ENCODE assay signal across 8 cellular contexts in genomic region chr16:48365030-48365600, GRCh38. TPM values are rescaled to one million over a fixed set of nuclear protein-coding genes. Genes with fewer than 3 reads are reported as not detected.
A peak's percentile ranks its signal among the peaks of the same experiment; 100 is the strongest.
DNase-seq lines count a peak whose midpoint lies in the region; ATAC-seq and TF ChIP-seq lines count a peak whose summit lies in the region.

No MANE protein-coding gene starts in this region.

- H3K4me1 ChIP-seq in BE2C, result peaks cover 15% of the 10 kb centered on the region
- peaks cover 24% of the 10 kb centered on the region for H3K4me1 ChIP-seq in ectodermal cell (ENCODE audit: control insufficient read depth, insufficient read depth, low read length)

- peaks cover 76% of the 10 kb centered on the region for H3K4me1 Mint-ChIP-seq in nephron progenitor cell

- no peaks in the 10 kb centered on the region for H3K27me3 ChIP-seq in BE2C
- no peaks in the 10 kb centered on the region for H3K27me3 ChIP-seq in MG63
- H3K27me3 ChIP-seq in ectodermal cell (ENCODE audit: control insufficient read depth, insufficient read depth, low read length, poor library complexity, severe bottlenecking), result no peaks in the 10 kb centered on the region

- WGBS in ectodermal cell, 2 experiments, result 65 to 67% methylated on average over 15 of the region's 15 CpGs

- DNase-seq in BE2C, result no peak
- DNase-seq in MG63, result no peak
- no peak for DNase-seq in nephron progenitor cell
- DNase-seq in NCI-H524 treated with DMSO at 0.1 percent for 48 hours (lab: John Stamatoyannopoulos, UW), result no peak
- DNase-seq in HuH-7 (ENCODE audit: low spot score), result no peak
- no peak for DNase-seq in effector CD4-positive, alpha-beta T cell

- H3K4me3 ChIP-seq in BE2C (ENCODE audit: low read depth, low read length) (peak overlapping the region; percentile 89), MG63 (peak overlapping the region; percentile 54), ectodermal cell (ENCODE audit: insufficient read depth, low read depth, low read length) (peak overlapping the region; percentile 46)

- ATAC-seq in HG02852 (IDR thresholded peaks at IDR 0.05; ENCODE audit: unreplicated experiment), result no peak

- H3K27me3 Mint-ChIP-seq in nephron progenitor cell (ENCODE audit: low read depth, poor library complexity), result no peaks in the 10 kb centered on the region

- H3K9me3 ChIP-seq in BE2C, result no peaks in the 10 kb centered on the region
- H3K9me3 ChIP-seq in MG63, result no peaks in the 10 kb centered on the region
- no peaks in the 10 kb centered on the region for H3K9me3 ChIP-seq in ectodermal cell (ENCODE audit: control insufficient read depth, low read length)

- TF ChIP-seq CTCF in BE2C (IDR thresholded peaks at IDR 0.05; ENCODE audit: low read depth, low read length) (no peak), nephron progenitor cell (IDR thresholded peaks at IDR 0.05) (no peak)

- peak overlapping the region; percentile 62 for H3K27ac ChIP-seq in ectodermal cell (ENCODE audit: insufficient read depth, low read depth, low read length, poor library complexity, severe bottlenecking)

- peak overlapping the region; percentile 91 for H3K27ac Mint-ChIP-seq in nephron progenitor cell

- no peaks in the 10 kb centered on the region for H3K9me3 Mint-ChIP-seq in nephron progenitor cell

- H3K4me3 Mint-ChIP-seq in nephron progenitor cell, result peak overlapping the region; percentile 83

- H3K36me3 ChIP-seq in BE2C (peaks cover 4% of the 10 kb centered on the region; the same call in 1 of the 2 replicates), MG63 (peaks cover 5% of the 10 kb centered on the region), ectodermal cell (ENCODE audit: control insufficient read depth, insufficient read depth, low read length) (no peaks in the 10 kb centered on the region)

- H3K36me3 Mint-ChIP-seq in nephron progenitor cell (ENCODE audit: low read depth), result peaks cover 31% of the 10 kb centered on the region

RNA-seq across cellular contexts. Expression of gene SIAH1, which starts 20.1 kb away (rescaled TPM):
- 43.0 TPM for polyA plus RNA-seq in BE2C (2012; ENCODE audit: insufficient read depth, insufficient read length, low read depth)
- total RNA-seq in MG63 (2014; rRNA removed; shearing (Covaris generic); ENCODE audit: low replicate concordance), result 7.7 and 8.6 TPM in 2 replicates
- polyA plus RNA-seq in ectodermal cell (2013, experiment 1 of 4), result 41.4 TPM
- 45.9 TPM for polyA plus RNA-seq in ectodermal cell (2013, experiment 2 of 4)
- 44.6 TPM for polyA plus RNA-seq in ectodermal cell (2013, experiment 3 of 4)
- polyA plus RNA-seq in ectodermal cell (2013, experiment 4 of 4), result 49.9 TPM
